1 cellular context compared by ENCODE assay signal in genomic region chr14:104826197-104826857, GRCh38.
TF ChIP-seq lines count a peak whose summit lies in the region.

No MANE protein-coding gene starts in this region.

TF ChIP-seq in HepG2, 621 proteins besides CTCF, POLR2A, EP300 and RAD21 (continued from another document and continues in another):
- 0 out of 2 replicates have a peak, but pooled peaks have one; percentile 21 for TF ChIP-seq TFAP4 (IDR thresholded peaks at IDR 0.05; ENCODE audit: borderline replicate concordance, low read depth)
- peak; percentile 65 for TF ChIP-seq POLR2G (IDR thresholded peaks at IDR 0.05; ENCODE audit: low read depth, low read length)
- TF ChIP-seq MEIS2 (CRISPR knock-in tag; IDR thresholded peaks at IDR 0.05): 0 out of 2 replicates have a peak, but pooled peaks have one; percentile 23
- TF ChIP-seq PHF21A (CRISPR knock-in tag; IDR thresholded peaks at IDR 0.05): peak; percentile 44; the same call in 1 of the 2 replicates
- peak; percentile 84 for TF ChIP-seq POLR2AphosphoS5 (IDR thresholded peaks at IDR 0.05; ENCODE audit: low read depth, low read length)
- TF ChIP-seq NR3C1 (CRISPR knock-in tag; IDR thresholded peaks at IDR 0.05): no peak
- 0 out of 2 replicates have a peak, but pooled peaks have one; percentile 15 for TF ChIP-seq ZBTB10 (CRISPR knock-in tag; IDR thresholded peaks at IDR 0.05; ENCODE audit: borderline replicate concordance)
- TF ChIP-seq ZNF354B (CRISPR knock-in tag; IDR thresholded peaks at IDR 0.05): no peak
- 0 out of 2 replicates have a peak, but pooled peaks have one; percentile 5 for TF ChIP-seq ATF7-NPFF (CRISPR knock-in tag; IDR thresholded peaks at IDR 0.05; ENCODE audit: low read depth)
- no peak for TF ChIP-seq SMAD3 (CRISPR knock-in tag; IDR thresholded peaks at IDR 0.05)
- peak; percentile 41; the same call in 1 of the 2 replicates for TF ChIP-seq SPEN (CRISPR knock-in tag; IDR thresholded peaks at IDR 0.05; ENCODE audit: low read depth)
- TF ChIP-seq TFDP2 (CRISPR knock-in tag; IDR thresholded peaks at IDR 0.05): peak; percentile 62
- TF ChIP-seq TCF12 (IDR thresholded peaks at IDR 0.05): no peak
- 0 out of 2 replicates have a peak, but pooled peaks have one; percentile 21 for TF ChIP-seq TCF12 (CRISPR knock-in tag; IDR thresholded peaks at IDR 0.05)
- TF ChIP-seq HNRNPLL (IDR thresholded peaks at IDR 0.05; ENCODE audit: low read depth, low read length, poor library complexity, severe bottlenecking): peak; percentile 29
- TF ChIP-seq RBFOX2 (IDR thresholded peaks at IDR 0.05; ENCODE audit: low read depth, low read length): 0 out of 2 replicates have a peak, but pooled peaks have one; percentile 4
- TF ChIP-seq ZSCAN21 (CRISPR knock-in tag; IDR thresholded peaks at IDR 0.05; ENCODE audit: borderline replicate concordance): peak; percentile 22; the same call in 1 of the 2 replicates
- no peak for TF ChIP-seq ZNF276 (CRISPR knock-in tag; IDR thresholded peaks at IDR 0.05; ENCODE audit: low read depth)
- TF ChIP-seq ZNF891 (CRISPR knock-in tag; IDR thresholded peaks at IDR 0.05): peak; percentile 87
- peak; percentile 31; the same call in 1 of the 2 replicates for TF ChIP-seq TFDP1 (CRISPR knock-in tag; IDR thresholded peaks at IDR 0.05; ENCODE audit: borderline replicate concordance)
- peak; percentile 74 to 77 for TF ChIP-seq HMGXB4 (CRISPR knock-in tag; IDR thresholded peaks at IDR 0.05; ENCODE audit: borderline replicate concordance in 1 of 2, low read depth in 1 of 2)
- 0 out of 2 replicates have a peak, but pooled peaks have one; percentile 28 for TF ChIP-seq ZC3H13 (CRISPR knock-in tag; IDR thresholded peaks at IDR 0.05)
- TF ChIP-seq ZNF263 (CRISPR knock-in tag; IDR thresholded peaks at IDR 0.05): peak; percentile 92
- no peak for TF ChIP-seq MAZ (IDR thresholded peaks at IDR 0.05; ENCODE audit: borderline replicate concordance, low read depth, low read length)
- TF ChIP-seq MAZ (CRISPR knock-in tag; IDR thresholded peaks at IDR 0.05; ENCODE audit: low read depth): peak; percentile 64; the same call in 1 of the 2 replicates
- no peak for TF ChIP-seq ZIK1 (CRISPR knock-in tag; IDR thresholded peaks at IDR 0.05; ENCODE audit: borderline replicate concordance, low read depth)
- TF ChIP-seq KDM5B (CRISPR knock-in tag; IDR thresholded peaks at IDR 0.05; ENCODE audit: borderline replicate concordance): peak; percentile 34; the same call in 1 of the 2 replicates
- 0 out of 2 replicates have a peak, but pooled peaks have one; percentile 19 for TF ChIP-seq ARNT2 (CRISPR knock-in tag; IDR thresholded peaks at IDR 0.05; ENCODE audit: low read depth)
- TF ChIP-seq SKI (IDR thresholded peaks at IDR 0.05; ENCODE audit: partially characterized antibody): no peak
- TF ChIP-seq ZNF687 (CRISPR knock-in tag; IDR thresholded peaks at IDR 0.05): peak; percentile 53
- TF ChIP-seq SAP130 (CRISPR knock-in tag; IDR thresholded peaks at IDR 0.05; ENCODE audit: low read depth): peak; percentile 54
- TF ChIP-seq SP5 (CRISPR knock-in tag; IDR thresholded peaks at IDR 0.05; ENCODE audit: borderline replicate concordance, low read depth): peak; percentile 56
- TF ChIP-seq THAP11 (CRISPR knock-in tag; IDR thresholded peaks at IDR 0.05): 0 out of 2 replicates have a peak, but pooled peaks have one; percentile 16
- peak; percentile 46; the same call in 1 of the 2 replicates for TF ChIP-seq AKAP8 (CRISPR knock-in tag; IDR thresholded peaks at IDR 0.05)
- no peak for TF ChIP-seq ZFP90 (CRISPR knock-in tag; IDR thresholded peaks at IDR 0.05; ENCODE audit: borderline replicate concordance)
- TF ChIP-seq ZNF710 (CRISPR knock-in tag; IDR thresholded peaks at IDR 0.05; ENCODE audit: borderline replicate concordance): no peak
- TF ChIP-seq SP4 (CRISPR knock-in tag; IDR thresholded peaks at IDR 0.05): peak; percentile 48; the same call in 1 of the 2 replicates
- TF ChIP-seq ZNF281 (CRISPR knock-in tag; IDR thresholded peaks at IDR 0.05; ENCODE audit: borderline replicate concordance): no peak
- TF ChIP-seq YEATS4 (CRISPR knock-in tag; IDR thresholded peaks at IDR 0.05; ENCODE audit: borderline replicate concordance): peak; percentile 0; the same call in 1 of the 2 replicates
- 0 out of 2 replicates have a peak, but pooled peaks have one; percentile 18 for TF ChIP-seq SALL2 (CRISPR knock-in tag; IDR thresholded peaks at IDR 0.05)
- TF ChIP-seq HOXA3 (CRISPR knock-in tag; IDR thresholded peaks at IDR 0.05): peak; percentile 40; the same call in 1 of the 2 replicates
- 0 out of 2 replicates have a peak, but pooled peaks have one; percentile 41 for TF ChIP-seq ZMAT3 (CRISPR knock-in tag; conservative IDR thresholded peaks at IDR 0.05)
- TF ChIP-seq YY1 (IDR thresholded peaks at IDR 0.05; ENCODE audit: insufficient read depth, insufficient replicate concordance, low read depth, low read length): peak; percentile 54
